11 cellular contexts compared by ENCODE assay signal in genomic region chr4:173264960-173265281, GRCh38.
DNase-seq lines count a peak whose midpoint lies in the region; ATAC-seq and TF ChIP-seq lines count a peak whose summit lies in the region.
"Had no signal": no experiment of that assay in that cellular context is flagged by ENCODE, and none has a peak within 500 bp of the region (broad histone marks: within the 10 kb centered on the region; RNA-seq: fewer than 3 reads in every experiment).

No MANE protein-coding gene starts in this region.

- H3K4me1 Mint-ChIP-seq in T-helper 2 cell treated with Interferon-gamma antibody and Interleukin-4, amounts not matched to agents 5 μg/mL and 100 μg/mL, for 36 hours (ENCODE audit: low read depth) = peaks cover 16% of the 10 kb centered on the region
- H3K4me1 Mint-ChIP-seq in brain = peaks cover 39% of the 10 kb centered on the region

- intact Hi-C loops in posterior cingulate gyrus (cut with DNase I) = no loop called here

- no peaks in the 10 kb centered on the region for H3K27me3 Mint-ChIP-seq in T-helper 2 cell treated with Interferon-gamma antibody and Interleukin-4, amounts not matched to agents 5 μg/mL and 100 μg/mL, for 36 hours (ENCODE audit: low read depth)
- no peaks in the 10 kb centered on the region for H3K27me3 Mint-ChIP-seq in brain

- no peak for DNase-seq in T-helper 2 cell treated with Interferon-gamma antibody and Interleukin-4, amounts not matched to agents 5 μg/mL and 100 μg/mL, for 36 hours (ENCODE audit: low spot score)
- DNase-seq in T-helper 2 cell = no peak
- peak in 6 of 10 donors; percentile 19 to 83 (median 52) for DNase-seq in posterior cingulate gyrus
- no peak for DNase-seq in dedifferentiated amniotic fluid mesenchymal stem cell (ENCODE audit: extremely low spot score)
- DNase-seq: AML-193, immature natural killer cell, KG1 had no signal

- no peaks in the 10 kb centered on the region for H3K36me3 Mint-ChIP-seq in T-helper 2 cell treated with Interferon-gamma antibody and Interleukin-4, amounts not matched to agents 5 μg/mL and 100 μg/mL, for 36 hours (ENCODE audit: low read depth)
- H3K36me3 Mint-ChIP-seq in brain = peaks cover 6% of the 10 kb centered on the region
- H3K36me3 Mint-ChIP-seq: immature natural killer cell had no signal

- ATAC-seq in HG03354 (IDR thresholded peaks at IDR 0.05; ENCODE audit: poor library complexity, severe bottlenecking, unreplicated experiment) (peak; percentile 2), GM19351 (IDR thresholded peaks at IDR 0.05; ENCODE audit: unreplicated experiment) (no peak), GM18873 (IDR thresholded peaks at IDR 0.05; ENCODE audit: low FRiP score, unreplicated experiment) (no peak)

- H3K27ac Mint-ChIP-seq in T-helper 2 cell treated with Interferon-gamma antibody and Interleukin-4, amounts not matched to agents 5 μg/mL and 100 μg/mL, for 36 hours = no peak overlapping the region
- H3K27ac Mint-ChIP-seq in brain = peak overlapping the region in 3 of 5 experiments; percentile 13 to 84 (median 79)

- H3K9me3 Mint-ChIP-seq in T-helper 2 cell treated with Interferon-gamma antibody and Interleukin-4, amounts not matched to agents 5 μg/mL and 100 μg/mL, for 36 hours = no peaks in the 10 kb centered on the region
- no peaks in the 10 kb centered on the region for H3K9me3 Mint-ChIP-seq in brain
- H3K9me3 Mint-ChIP-seq: immature natural killer cell had no signal

- H3K4me3 Mint-ChIP-seq in T-helper 2 cell treated with Interferon-gamma antibody and Interleukin-4, amounts not matched to agents 5 μg/mL and 100 μg/mL, for 36 hours = peak overlapping the region; percentile 49
- H3K4me3 Mint-ChIP-seq in brain = peak overlapping the region in 2 of 5 experiments; percentile 22 to 26

- TF ChIP-seq CTCF in brain (conservative IDR thresholded peaks at IDR 0.05) = no peak

Comparison
In these comparisons a context has a peak if more than half of its experiments do, and no peak if none do; other contexts are left out.
1. DNase-seq: peak in posterior cingulate gyrus (6 of 10); none in T-helper 2 cell treated with Interferon-gamma antibody and Interleukin-4, amounts not matched to agents 5 μg/mL and 100 μg/mL, for 36 hours (single experiment), T-helper 2 cell (0 of 5) and dedifferentiated amniotic fluid mesenchymal stem cell (single experiment).